ENCODE assay signal across 10 cellular contexts in genomic region chr15:74888716-74889115, GRCh38. TPM values are rescaled to one million over a fixed set of nuclear protein-coding genes. Genes with fewer than 3 reads are reported as not detected.
DNase-seq lines count a peak whose midpoint lies in the region; ATAC-seq and TF ChIP-seq lines count a peak whose summit lies in the region.
"Had no signal": no experiment of that assay in that cellular context is flagged by ENCODE, and none has a peak within 500 bp of the region (broad histone marks: within the 10 kb centered on the region; RNA-seq: fewer than 3 reads in every experiment).

No MANE protein-coding gene starts in this region.

- peaks cover 23% of the 10 kb centered on the region for H3K79me1 ChIP-seq in mesenchymal stem cell (replicated peaks; ENCODE audit: low read length, poor library complexity, severe bottlenecking)

- CTCF ChIA-PET in CD8-positive, alpha-beta memory T cell (lab: Charles Lee) = interaction anchor here (1.1 to 2.7 kb wide), 2 partner anchors 12 to 254 kb away, joined by 3 to 12 read pairs; no protein-coding TSS in a partner anchor

- peak overlapping the region in 5 of 7 donors; percentile 25 to 95 (median 93) for H3K4me3 Mint-ChIP-seq in CD8-positive, alpha-beta memory T cell
- peak overlapping the region; percentile 82 for H3K4me3 Mint-ChIP-seq in activated T-helper 2 cell treated with anti-CD3 and anti-CD28 coated beads, Interferon-gamma antibody, Interleukin-2, Interleukin-4, amounts not matched to agents 10 μg/mL and 5 μg/mL and 100 μg/mL, durations not matched to agents 14 hours and 24 hours and 36 hours (ENCODE audit: low read depth)

- peak overlapping the region; percentile 85 for H4K8ac ChIP-seq in mesenchymal stem cell (ENCODE audit: low read length)

- H2BK15ac ChIP-seq in mesenchymal stem cell (ENCODE audit: low read depth, poor library complexity, severe bottlenecking) = no peak overlapping the region

- H3K4me1 Mint-ChIP-seq in CD8-positive, alpha-beta memory T cell = peaks cover 40 to 61% (median 53%) of the 10 kb centered on the region in 3 donors
- H3K4me1 Mint-ChIP-seq in activated T-helper 2 cell treated with anti-CD3 and anti-CD28 coated beads, Interferon-gamma antibody, Interleukin-2, Interleukin-4, amounts not matched to agents 10 μg/mL and 5 μg/mL and 100 μg/mL, durations not matched to agents 14 hours and 24 hours and 36 hours (ENCODE audit: low read depth) = peaks cover 42% of the 10 kb centered on the region

- no peak overlapping the region for H2BK120ac ChIP-seq in mesenchymal stem cell (ENCODE audit: low read depth, low read length)

- H3K27ac ChIP-seq in 22Rv1 (peak overlapping the region; percentile 79), mesenchymal stem cell (ENCODE audit: low read length, poor library complexity, severe bottlenecking) (no peak overlapping the region)
- H3K27ac ChIP-seq in CD8-positive, alpha-beta memory T cell (ENCODE audit: low read depth, low read length) = peak overlapping the region; percentile 82

- no peak overlapping the region for H3K14ac ChIP-seq in mesenchymal stem cell (ENCODE audit: low read length in 2 of 2)

- H2BK5ac ChIP-seq in mesenchymal stem cell (ENCODE audit: low read depth, low read length, poor library complexity, severe bottlenecking) = no peak overlapping the region

- H3K9me3 Mint-ChIP-seq in CD8-positive, alpha-beta memory T cell = no peaks in the 10 kb centered on the region
- H3K9me3 Mint-ChIP-seq in activated T-helper 2 cell treated with anti-CD3 and anti-CD28 coated beads, Interferon-gamma antibody, Interleukin-2, Interleukin-4, amounts not matched to agents 10 μg/mL and 5 μg/mL and 100 μg/mL, durations not matched to agents 14 hours and 24 hours and 36 hours = no peaks in the 10 kb centered on the region
- H3K9me3 Mint-ChIP-seq: activated B cell treated with CpG ODN at 0.5 μM for 24 hours had no signal

- H3K36me3 ChIP-seq in CD8-positive, alpha-beta memory T cell (ENCODE audit: insufficient read depth, low read length) = peaks cover 3% of the 10 kb centered on the region
- peaks cover 24 to 25% of the 10 kb centered on the region in 2 experiments for H3K36me3 ChIP-seq in mesenchymal stem cell (ENCODE audit: control insufficient read depth in 1 of 2, insufficient read depth in 2 of 2, low read depth in 1 of 2, low read length in 2 of 2)

- no peaks in the 10 kb centered on the region for H3K27me3 ChIP-seq in CD8-positive, alpha-beta memory T cell (ENCODE audit: insufficient read depth, low read length, poor library complexity, severe bottlenecking)
- H3K27me3 ChIP-seq in mesenchymal stem cell (ENCODE audit: control insufficient read depth in 1 of 2, insufficient read depth in 1 of 2, low read length in 2 of 2) = no peaks in the 10 kb centered on the region

- 95% methylated on average over 4 of the region's 4 CpGs for WGBS in mesenchymal stem cell

- H3K18ac ChIP-seq in mesenchymal stem cell (ENCODE audit: low read depth in 1 of 2, low read length in 2 of 2) = no peak overlapping the region

- no peaks in the 10 kb centered on the region for H3K9me3 ChIP-seq in CD8-positive, alpha-beta memory T cell (ENCODE audit: low read length)
- H3K9me3 ChIP-seq in mesenchymal stem cell (ENCODE audit: control insufficient read depth, low read length) = no peaks in the 10 kb centered on the region

- H3K27me3 Mint-ChIP-seq in CD8-positive, alpha-beta memory T cell = no peaks in the 10 kb centered on the region
- no peaks in the 10 kb centered on the region for H3K27me3 Mint-ChIP-seq in activated T-helper 2 cell treated with anti-CD3 and anti-CD28 coated beads, Interferon-gamma antibody, Interleukin-2, Interleukin-4, amounts not matched to agents 10 μg/mL and 5 μg/mL and 100 μg/mL, durations not matched to agents 14 hours and 24 hours and 36 hours (ENCODE audit: low read depth)
- H3K27me3 Mint-ChIP-seq: activated B cell treated with CpG ODN at 0.5 μM for 24 hours had no signal

- no peak overlapping the region for H2AK5ac ChIP-seq in mesenchymal stem cell (ENCODE audit: low read length, severe bottlenecking)

- peak overlapping the region; percentile 94 for H3K9ac ChIP-seq in mesenchymal stem cell (ENCODE audit: low read length)

- no peak overlapping the region for H3K4me2 ChIP-seq in mesenchymal stem cell (ENCODE audit: low read length, poor library complexity, severe bottlenecking)

- no peak overlapping the region for H2AFZ ChIP-seq in mesenchymal stem cell (ENCODE audit: low read depth, low read length)

- peak overlapping the region; percentile 28 to 55 for H2BK12ac ChIP-seq in mesenchymal stem cell (ENCODE audit: low read length in 2 of 2)

- no peak overlapping the region for H3K4me3 ChIP-seq in CD8-positive, alpha-beta memory T cell (ENCODE audit: low read length)
- H3K4me3 ChIP-seq in mesenchymal stem cell (ENCODE audit: insufficient read depth in 1 of 2, low read depth in 1 of 2, low read length in 2 of 2) = no peak overlapping the region

- no peak overlapping the region for H3K23ac ChIP-seq in mesenchymal stem cell (ENCODE audit: low read length in 2 of 2)

- H3K27ac Mint-ChIP-seq in CD8-positive, alpha-beta memory T cell = peak overlapping the region in 3 of 8 donors; percentile 63 to 97 (median 90)
- H3K27ac Mint-ChIP-seq in activated T-helper 2 cell treated with anti-CD3 and anti-CD28 coated beads, Interferon-gamma antibody, Interleukin-2, Interleukin-4, amounts not matched to agents 10 μg/mL and 5 μg/mL and 100 μg/mL, durations not matched to agents 14 hours and 24 hours and 36 hours = peak overlapping the region; percentile 81

- no peak for TF ChIP-seq CTCF in 22Rv1 (IDR thresholded peaks at IDR 0.05)

- intact Hi-C loops in activated T-helper 2 cell treated with anti-CD3 and anti-CD28 coated beads, Interferon-gamma antibody, Interleukin-2, Interleukin-4, amounts not matched to agents 10 μg/mL and 5 μg/mL and 100 μg/mL, durations not matched to agents 14 hours and 24 hours and 36 hours (cut with micrococcal nuclease) = loop anchor here (1.0 kb wide), 2 partner anchors 15 to 43 kb away; partner anchors contain the start of gene SCAMP2

- H3K4me1 ChIP-seq in CD8-positive, alpha-beta memory T cell (ENCODE audit: insufficient read depth, low read length) = peaks cover 37% of the 10 kb centered on the region
- H3K4me1 ChIP-seq in mesenchymal stem cell (ENCODE audit: control insufficient read depth, insufficient read depth, low read depth, low read length) = peaks cover 21% of the 10 kb centered on the region

- no peak overlapping the region for H3K4ac ChIP-seq in mesenchymal stem cell (ENCODE audit: low read depth in 1 of 2, low read length in 2 of 2)

- DNase-seq in CD8-positive, alpha-beta memory T cell = no peak
- no peak for DNase-seq in activated T-helper 2 cell treated with anti-CD3 and anti-CD28 coated beads, Interferon-gamma antibody, Interleukin-2, Interleukin-4, amounts not matched to agents 10 μg/mL and 5 μg/mL and 100 μg/mL, durations not matched to agents 14 hours and 24 hours and 36 hours (ENCODE audit: low spot score)
- DNase-seq in mesenchymal stem cell = no peak
- DNase-seq in NCI-H345 treated with DMSO at 0.1 percent for 48 hours (lab: John Stamatoyannopoulos, UW; ENCODE audit: unreplicated experiment) = no peak
- DNase-seq in activated CD4-positive, CD25-positive, alpha-beta regulatory T cell (lab: John Stamatoyannopoulos, UW) = no peak
- DNase-seq in superior temporal gyrus (ENCODE audit: extremely low spot score) = no peak
- DNase-seq: activated B cell treated with CpG ODN at 0.5 μM for 24 hours; activated effector memory CD4-positive, alpha-beta T cell treated with anti-CD3 and anti-CD28 coated beads, Interleukin-2, amount 50 U/mL, for 16 hours had no signal

- ATAC-seq in HG02885 (IDR thresholded peaks at IDR 0.05; ENCODE audit: poor library complexity, unreplicated experiment) = no peak

- H4K91ac ChIP-seq in mesenchymal stem cell (ENCODE audit: low read length) = no peak overlapping the region

- POLR2A ChIA-PET in CD8-positive, alpha-beta memory T cell (lab: Charles Lee) = interaction anchor here (1.5 to 1.6 kb wide), 2 partner anchors 44 to 50 kb away, joined by 3 read pairs; partner anchors contain the start of gene COX5A

- H3K36me3 Mint-ChIP-seq in CD8-positive, alpha-beta memory T cell = peaks cover 0 to 30% (median 6%) of the 10 kb centered on the region in 3 donors
- H3K36me3 Mint-ChIP-seq in activated T-helper 2 cell treated with anti-CD3 and anti-CD28 coated beads, Interferon-gamma antibody, Interleukin-2, Interleukin-4, amounts not matched to agents 10 μg/mL and 5 μg/mL and 100 μg/mL, durations not matched to agents 14 hours and 24 hours and 36 hours (ENCODE audit: low read depth) = peaks cover 30% of the 10 kb centered on the region

RNA-seq across cellular contexts. Expression of gene MPI, which starts 1.1 kb away (rescaled TPM):
- total RNA-seq in CD8-positive, alpha-beta memory T cell = 10 to 100 TPM; 40.4 to 43.0 TPM
- 61.1 TPM for polyA plus RNA-seq in CD8-positive, alpha-beta memory T cell
- 66.3 and 71.6 TPM in 2 replicates for total RNA-seq in activated T-helper 2 cell treated with anti-CD3 and anti-CD28 coated beads, Interferon-gamma antibody, Interleukin-2, Interleukin-4, amounts not matched to agents 10 μg/mL and 5 μg/mL and 100 μg/mL, durations not matched to agents 14 hours and 24 hours and 36 hours
- polyA plus RNA-seq in mesenchymal stem cell (2013, experiment 1 of 2) = 25.4 TPM
- 25.0 TPM for polyA plus RNA-seq in mesenchymal stem cell (2013, experiment 2 of 2)

RNA-seq across cellular contexts. Expression of gene SCAMP2, which starts 15.6 kb away (rescaled TPM):
- 10 to 100 TPM; 82.8 to 84.2 TPM for total RNA-seq in CD8-positive, alpha-beta memory T cell
- 154 TPM for polyA plus RNA-seq in CD8-positive, alpha-beta memory T cell
- 85.0 and 90.6 TPM in 2 replicates for total RNA-seq in activated T-helper 2 cell treated with anti-CD3 and anti-CD28 coated beads, Interferon-gamma antibody, Interleukin-2, Interleukin-4, amounts not matched to agents 10 μg/mL and 5 μg/mL and 100 μg/mL, durations not matched to agents 14 hours and 24 hours and 36 hours
- polyA plus RNA-seq in mesenchymal stem cell (2013, experiment 1 of 2) = 81.8 TPM
- 78.8 TPM for polyA plus RNA-seq in mesenchymal stem cell (2013, experiment 2 of 2)

RNA-seq across cellular contexts. Expression of gene FAM219B, which starts 17.9 kb away (rescaled TPM):
- total RNA-seq in CD8-positive, alpha-beta memory T cell = 10 to 100 TPM; 45.0 to 47.7 TPM
- polyA plus RNA-seq in CD8-positive, alpha-beta memory T cell = 32.3 TPM
- 82.1 and 95.2 TPM in 2 replicates for total RNA-seq in activated T-helper 2 cell treated with anti-CD3 and anti-CD28 coated beads, Interferon-gamma antibody, Interleukin-2, Interleukin-4, amounts not matched to agents 10 μg/mL and 5 μg/mL and 100 μg/mL, durations not matched to agents 14 hours and 24 hours and 36 hours
- 41.8 TPM for polyA plus RNA-seq in mesenchymal stem cell (2013, experiment 1 of 2)
- 44.0 TPM for polyA plus RNA-seq in mesenchymal stem cell (2013, experiment 2 of 2)

RNA-seq across cellular contexts. Expression of gene ULK3, which starts 45.8 kb away (rescaled TPM):
- 10 to 100 TPM; 53.9 to 60.1 TPM for total RNA-seq in CD8-positive, alpha-beta memory T cell
- 43.1 TPM for polyA plus RNA-seq in CD8-positive, alpha-beta memory T cell
- 45.5 and 47.7 TPM in 2 replicates for total RNA-seq in activated T-helper 2 cell treated with anti-CD3 and anti-CD28 coated beads, Interferon-gamma antibody, Interleukin-2, Interleukin-4, amounts not matched to agents 10 μg/mL and 5 μg/mL and 100 μg/mL, durations not matched to agents 14 hours and 24 hours and 36 hours
- polyA plus RNA-seq in mesenchymal stem cell (2013, experiment 1 of 2) = 15.0 TPM
- polyA plus RNA-seq in mesenchymal stem cell (2013, experiment 2 of 2) = 14.2 TPM

RNA-seq across cellular contexts. Expression of gene COX5A, which starts 49.2 kb away (rescaled TPM):
- 100 to 1,000 TPM; 326 to 362 TPM for total RNA-seq in CD8-positive, alpha-beta memory T cell
- 351 TPM for polyA plus RNA-seq in CD8-positive, alpha-beta memory T cell
- total RNA-seq in activated T-helper 2 cell treated with anti-CD3 and anti-CD28 coated beads, Interferon-gamma antibody, Interleukin-2, Interleukin-4, amounts not matched to agents 10 μg/mL and 5 μg/mL and 100 μg/mL, durations not matched to agents 14 hours and 24 hours and 36 hours = 311 and 333 TPM in 2 replicates
- polyA plus RNA-seq in mesenchymal stem cell (2013, experiment 1 of 2) = 303 TPM
- polyA plus RNA-seq in mesenchymal stem cell (2013, experiment 2 of 2) = 324 TPM
